In the genomic region with DNA sequence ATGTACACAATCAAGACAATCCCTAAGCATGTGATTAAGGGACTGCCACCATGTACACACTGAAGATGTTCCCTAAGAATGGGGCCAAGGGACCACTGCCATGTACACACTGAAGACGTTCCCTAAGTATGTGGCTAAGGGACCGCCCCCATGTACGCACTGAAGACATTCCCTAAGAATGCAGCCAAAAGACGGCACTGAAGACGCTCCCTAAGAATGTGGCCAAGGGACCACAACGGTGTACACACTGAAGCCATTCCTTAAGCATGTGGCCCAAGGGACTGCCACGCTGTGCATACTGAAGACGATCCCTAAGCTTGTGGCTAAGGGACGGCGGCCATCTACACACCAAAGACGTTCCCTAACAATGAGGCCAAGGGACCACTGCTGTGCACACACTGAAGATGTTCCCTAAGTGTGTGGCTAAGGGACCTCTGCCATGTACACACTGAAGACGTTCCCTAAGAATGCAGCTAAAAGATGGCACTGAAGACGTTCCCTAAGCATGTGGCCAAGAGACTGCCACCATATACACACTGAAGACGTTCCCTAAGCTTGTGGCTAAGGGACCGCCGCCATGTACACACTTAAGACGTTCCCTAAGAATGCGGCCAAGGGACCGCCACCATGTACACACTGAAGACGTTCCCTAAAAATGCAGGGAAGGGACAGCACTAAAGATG, we compare ENCODE assay signal across 1 cellular context.
A peak's percentile ranks its signal among the peaks of the same experiment; 100 is the strongest.
TF ChIP-seq lines count a peak whose summit lies in the region.

No MANE protein-coding gene starts in this region.

TF ChIP-seq in K562, 482 proteins besides CTCF, POLR2A, EP300 and RAD21 (continues in another document):
- TF ChIP-seq, protein P1, sequence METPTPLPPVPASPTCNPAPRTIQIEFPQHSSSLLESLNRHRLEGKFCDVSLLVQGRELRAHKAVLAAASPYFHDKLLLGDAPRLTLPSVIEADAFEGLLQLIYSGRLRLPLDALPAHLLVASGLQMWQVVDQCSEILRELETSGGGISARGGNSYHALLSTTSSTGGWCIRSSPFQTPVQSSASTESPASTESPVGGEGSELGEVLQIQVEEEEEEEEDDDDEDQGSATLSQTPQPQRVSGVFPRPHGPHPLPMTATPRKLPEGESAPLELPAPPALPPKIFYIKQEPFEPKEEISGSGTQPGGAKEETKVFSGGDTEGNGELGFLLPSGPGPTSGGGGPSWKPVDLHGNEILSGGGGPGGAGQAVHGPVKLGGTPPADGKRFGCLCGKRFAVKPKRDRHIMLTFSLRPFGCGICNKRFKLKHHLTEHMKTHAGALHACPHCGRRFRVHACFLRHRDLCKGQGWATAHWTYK (CRISPR knock-in tag; IDR thresholded peaks at IDR 0.05), result 0 out of 2 replicates have a peak, but pooled peaks have one; percentile 28
- TF ChIP-seq DPF2 (IDR thresholded peaks at IDR 0.05) (peak; percentile 27; the same call in 1 of the 2 replicates), NEUROD1 (IDR thresholded peaks at IDR 0.05; ENCODE audit: borderline replicate concordance, low read depth, low read length, partially characterized antibody) (peak; percentile 86), CXXC5 (CRISPR knock-in tag; IDR thresholded peaks at IDR 0.05) (peak; percentile 42; the same call in 1 of the 2 replicates), NCOA6 (IDR thresholded peaks at IDR 0.05) (peak; percentile 56), FOXK1 (CRISPR knock-in tag; IDR thresholded peaks at IDR 0.05; ENCODE audit: borderline replicate concordance) (peak; percentile 85; the same call in 1 of the 2 replicates), NCOA1 (IDR thresholded peaks at IDR 0.05; ENCODE audit: low read depth) (peak; percentile 14; the same call in 1 of the 2 replicates), MAX (CRISPR knock-in tag; IDR thresholded peaks at IDR 0.05) (peak; percentile 91), CBX1 (IDR thresholded peaks at IDR 0.05; ENCODE audit: low read depth) (0 out of 2 replicates have a peak, but pooled peaks have one; percentile 12), ZNF232 (CRISPR knock-in tag; IDR thresholded peaks at IDR 0.05) (peak; percentile 13; the same call in 1 of the 2 replicates), FOXM1 (IDR thresholded peaks at IDR 0.05; ENCODE audit: low read depth) (peak; percentile 93), FOXM1 (CRISPR knock-in tag; IDR thresholded peaks at IDR 0.05; ENCODE audit: low read depth) (no peak), KDM1A (IDR thresholded peaks at IDR 0.05) (peak in 1 of 2 experiments; percentile 96; a peak in 2 of 4 replicates), E2F8 (IDR thresholded peaks at IDR 0.05; ENCODE audit: low read depth, partially characterized antibody) (peak; percentile 52), PBX2 (CRISPR knock-in tag; IDR thresholded peaks at IDR 0.05; ENCODE audit: low read depth) (no peak), PBX2 (tag; conservative IDR thresholded peaks at IDR 0.05; ENCODE audit: low read depth) (no peak), ETV6 (IDR thresholded peaks at IDR 0.05; ENCODE audit: borderline replicate concordance in 1 of 2, low read depth in 2 of 2, low read length in 1 of 2) (0 out of 4 replicates have a peak, but pooled peaks of 1 of the 2 experiments have one; percentile 26), ETV6 (CRISPR knock-in tag; IDR thresholded peaks at IDR 0.05; ENCODE audit: borderline replicate concordance) (no peak), ERF (CRISPR knock-in tag; IDR thresholded peaks at IDR 0.05) (no peak), BRCA1 (IDR thresholded peaks at IDR 0.05) (no peak), BRCA1 (CRISPR knock-in tag; IDR thresholded peaks at IDR 0.05) (no peak), SOX6 (IDR thresholded peaks at IDR 0.05) (peak; percentile 36; the same call in 1 of the 2 replicates), CBX5 (IDR thresholded peaks at IDR 0.05; ENCODE audit: borderline replicate concordance, low read depth) (peak; percentile 14; the same call in 1 of the 2 replicates), HCFC1 (IDR thresholded peaks at IDR 0.05; ENCODE audit: low read depth, low read length) (no peak), TOE1 (IDR thresholded peaks at IDR 0.05; ENCODE audit: borderline replicate concordance) (peak; percentile 96), TOE1 (CRISPR knock-in tag; IDR thresholded peaks at IDR 0.05; ENCODE audit: borderline replicate concordance, low read depth) (no peak), TEAD2 (tag; IDR thresholded peaks at IDR 0.05) (peak; percentile 74; the same call in 1 of the 2 replicates), KLF13 (tag; IDR thresholded peaks at IDR 0.05; ENCODE audit: borderline replicate concordance, low read depth) (peak; percentile 62; the same call in 1 of the 2 replicates), NCOA2 (IDR thresholded peaks at IDR 0.05; ENCODE audit: partially characterized antibody in 2 of 2) (peak in 1 of 2 experiments; percentile 100), SP2 (IDR thresholded peaks at IDR 0.05; ENCODE audit: extremely low read depth, low read depth, low read length, poor library complexity, severe bottlenecking) (no peak), PHF8 (IDR thresholded peaks at IDR 0.05; ENCODE audit: borderline replicate concordance, low read length) (peak; percentile 23; the same call in 1 of the 2 replicates), TEAD1 (CRISPR knock-in tag; IDR thresholded peaks at IDR 0.05) (peak in 1 of 2 experiments; percentile 95; a peak in 2 of 4 replicates)
- TF ChIP-seq, protein P2, sequence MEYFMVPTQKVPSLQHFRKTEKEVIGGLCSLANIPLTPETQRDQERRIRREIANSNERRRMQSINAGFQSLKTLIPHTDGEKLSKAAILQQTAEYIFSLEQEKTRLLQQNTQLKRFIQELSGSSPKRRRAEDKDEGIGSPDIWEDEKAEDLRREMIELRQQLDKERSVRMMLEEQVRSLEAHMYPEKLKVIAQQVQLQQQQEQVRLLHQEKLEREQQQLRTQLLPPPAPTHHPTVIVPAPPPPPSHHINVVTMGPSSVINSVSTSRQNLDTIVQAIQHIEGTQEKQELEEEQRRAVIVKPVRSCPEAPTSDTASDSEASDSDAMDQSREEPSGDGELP (CRISPR knock-in tag; IDR thresholded peaks at IDR 0.05; ENCODE audit: borderline replicate concordance), result peak; percentile 66
- TF ChIP-seq, protein P3, sequence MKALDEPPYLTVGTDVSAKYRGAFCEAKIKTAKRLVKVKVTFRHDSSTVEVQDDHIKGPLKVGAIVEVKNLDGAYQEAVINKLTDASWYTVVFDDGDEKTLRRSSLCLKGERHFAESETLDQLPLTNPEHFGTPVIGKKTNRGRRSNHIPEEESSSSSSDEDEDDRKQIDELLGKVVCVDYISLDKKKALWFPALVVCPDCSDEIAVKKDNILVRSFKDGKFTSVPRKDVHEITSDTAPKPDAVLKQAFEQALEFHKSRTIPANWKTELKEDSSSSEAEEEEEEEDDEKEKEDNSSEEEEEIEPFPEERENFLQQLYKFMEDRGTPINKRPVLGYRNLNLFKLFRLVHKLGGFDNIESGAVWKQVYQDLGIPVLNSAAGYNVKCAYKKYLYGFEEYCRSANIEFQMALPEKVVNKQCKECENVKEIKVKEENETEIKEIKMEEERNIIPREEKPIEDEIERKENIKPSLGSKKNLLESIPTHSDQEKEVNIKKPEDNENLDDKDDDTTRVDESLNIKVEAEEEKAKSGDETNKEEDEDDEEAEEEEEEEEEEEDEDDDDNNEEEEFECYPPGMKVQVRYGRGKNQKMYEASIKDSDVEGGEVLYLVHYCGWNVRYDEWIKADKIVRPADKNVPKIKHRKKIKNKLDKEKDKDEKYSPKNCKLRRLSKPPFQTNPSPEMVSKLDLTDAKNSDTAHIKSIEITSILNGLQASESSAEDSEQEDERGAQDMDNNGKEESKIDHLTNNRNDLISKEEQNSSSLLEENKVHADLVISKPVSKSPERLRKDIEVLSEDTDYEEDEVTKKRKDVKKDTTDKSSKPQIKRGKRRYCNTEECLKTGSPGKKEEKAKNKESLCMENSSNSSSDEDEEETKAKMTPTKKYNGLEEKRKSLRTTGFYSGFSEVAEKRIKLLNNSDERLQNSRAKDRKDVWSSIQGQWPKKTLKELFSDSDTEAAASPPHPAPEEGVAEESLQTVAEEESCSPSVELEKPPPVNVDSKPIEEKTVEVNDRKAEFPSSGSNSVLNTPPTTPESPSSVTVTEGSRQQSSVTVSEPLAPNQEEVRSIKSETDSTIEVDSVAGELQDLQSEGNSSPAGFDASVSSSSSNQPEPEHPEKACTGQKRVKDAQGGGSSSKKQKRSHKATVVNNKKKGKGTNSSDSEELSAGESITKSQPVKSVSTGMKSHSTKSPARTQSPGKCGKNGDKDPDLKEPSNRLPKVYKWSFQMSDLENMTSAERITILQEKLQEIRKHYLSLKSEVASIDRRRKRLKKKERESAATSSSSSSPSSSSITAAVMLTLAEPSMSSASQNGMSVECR (CRISPR knock-in tag; IDR thresholded peaks at IDR 0.05), result peak; percentile 38; the same call in 1 of the 2 replicates
- TF ChIP-seq, protein P4, sequence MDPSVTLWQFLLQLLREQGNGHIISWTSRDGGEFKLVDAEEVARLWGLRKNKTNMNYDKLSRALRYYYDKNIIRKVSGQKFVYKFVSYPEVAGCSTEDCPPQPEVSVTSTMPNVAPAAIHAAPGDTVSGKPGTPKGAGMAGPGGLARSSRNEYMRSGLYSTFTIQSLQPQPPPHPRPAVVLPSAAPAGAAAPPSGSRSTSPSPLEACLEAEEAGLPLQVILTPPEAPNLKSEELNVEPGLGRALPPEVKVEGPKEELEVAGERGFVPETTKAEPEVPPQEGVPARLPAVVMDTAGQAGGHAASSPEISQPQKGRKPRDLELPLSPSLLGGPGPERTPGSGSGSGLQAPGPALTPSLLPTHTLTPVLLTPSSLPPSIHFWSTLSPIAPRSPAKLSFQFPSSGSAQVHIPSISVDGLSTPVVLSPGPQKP (CRISPR knock-in tag; IDR thresholded peaks at IDR 0.05), result no peak
- TF ChIP-seq, protein P5, sequence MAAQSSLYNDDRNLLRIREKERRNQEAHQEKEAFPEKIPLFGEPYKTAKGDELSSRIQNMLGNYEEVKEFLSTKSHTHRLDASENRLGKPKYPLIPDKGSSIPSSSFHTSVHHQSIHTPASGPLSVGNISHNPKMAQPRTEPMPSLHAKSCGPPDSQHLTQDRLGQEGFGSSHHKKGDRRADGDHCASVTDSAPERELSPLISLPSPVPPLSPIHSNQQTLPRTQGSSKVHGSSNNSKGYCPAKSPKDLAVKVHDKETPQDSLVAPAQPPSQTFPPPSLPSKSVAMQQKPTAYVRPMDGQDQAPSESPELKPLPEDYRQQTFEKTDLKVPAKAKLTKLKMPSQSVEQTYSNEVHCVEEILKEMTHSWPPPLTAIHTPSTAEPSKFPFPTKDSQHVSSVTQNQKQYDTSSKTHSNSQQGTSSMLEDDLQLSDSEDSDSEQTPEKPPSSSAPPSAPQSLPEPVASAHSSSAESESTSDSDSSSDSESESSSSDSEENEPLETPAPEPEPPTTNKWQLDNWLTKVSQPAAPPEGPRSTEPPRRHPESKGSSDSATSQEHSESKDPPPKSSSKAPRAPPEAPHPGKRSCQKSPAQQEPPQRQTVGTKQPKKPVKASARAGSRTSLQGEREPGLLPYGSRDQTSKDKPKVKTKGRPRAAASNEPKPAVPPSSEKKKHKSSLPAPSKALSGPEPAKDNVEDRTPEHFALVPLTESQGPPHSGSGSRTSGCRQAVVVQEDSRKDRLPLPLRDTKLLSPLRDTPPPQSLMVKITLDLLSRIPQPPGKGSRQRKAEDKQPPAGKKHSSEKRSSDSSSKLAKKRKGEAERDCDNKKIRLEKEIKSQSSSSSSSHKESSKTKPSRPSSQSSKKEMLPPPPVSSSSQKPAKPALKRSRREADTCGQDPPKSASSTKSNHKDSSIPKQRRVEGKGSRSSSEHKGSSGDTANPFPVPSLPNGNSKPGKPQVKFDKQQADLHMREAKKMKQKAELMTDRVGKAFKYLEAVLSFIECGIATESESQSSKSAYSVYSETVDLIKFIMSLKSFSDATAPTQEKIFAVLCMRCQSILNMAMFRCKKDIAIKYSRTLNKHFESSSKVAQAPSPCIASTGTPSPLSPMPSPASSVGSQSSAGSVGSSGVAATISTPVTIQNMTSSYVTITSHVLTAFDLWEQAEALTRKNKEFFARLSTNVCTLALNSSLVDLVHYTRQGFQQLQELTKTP (IDR thresholded peaks at IDR 0.05; ENCODE audit: low read depth in 1 of 2, partially characterized antibody in 2 of 2), result peak in 1 of 2 experiments; percentile 23
